9 cellular contexts compared by ENCODE assay signal in genomic region chr11:109641549-109641948, GRCh38.
DNase-seq lines count a peak whose midpoint lies in the region; ATAC-seq and TF ChIP-seq lines count a peak whose summit lies in the region.
"Had no signal": no experiment of that assay in that cellular context is flagged by ENCODE, and none has a peak within 500 bp of the region (broad histone marks: within the 10 kb centered on the region; RNA-seq: fewer than 3 reads in every experiment).

No MANE protein-coding gene starts in this region.

- no peak for ATAC-seq in GM21390 (IDR thresholded peaks at IDR 0.05; ENCODE audit: unreplicated experiment)

- no peak for TF ChIP-seq POLR2A in esophagus muscularis mucosa (IDR thresholded peaks at IDR 0.05; ENCODE audit: low read depth)

- TF ChIP-seq CTCF in astrocyte of the cerebellum (IDR thresholded peaks at IDR 0.05; ENCODE audit: low read depth, low read length, missing control alignments) (peak; percentile 34), esophagus muscularis mucosa (IDR thresholded peaks at IDR 0.05) (no peak)

- no peaks in the 10 kb centered on the region for H3K27me3 ChIP-seq in esophagus muscularis mucosa

- H3K9me3 ChIP-seq in esophagus muscularis mucosa: no peaks in the 10 kb centered on the region

- H3K27ac ChIP-seq in esophagus muscularis mucosa (replicated peaks in 1 of 4): no peak overlapping the region

- H3K36me3 ChIP-seq in esophagus muscularis mucosa: no peaks in the 10 kb centered on the region

- DNase-seq in Caki2 (ENCODE audit: low read depth): peak; percentile 1
- peak; percentile 20 for DNase-seq in KBM-7
- peak; percentile 51 for DNase-seq in astrocyte of the cerebellum (ENCODE audit: low read depth)
- DNase-seq in kidney tubule cell (ENCODE audit: low spot score): peak; percentile 2
- DNase-seq in NCI-H82 (lab: John Stamatoyannopoulos, UW): no peak
- DNase-seq in SKM-1 treated with dmso at 0.1 percent for 144 hours (lab: John Stamatoyannopoulos, UW; ENCODE audit: unreplicated experiment): no peak
- no peak for DNase-seq in esophagus muscularis mucosa (ENCODE audit: extremely low spot score)
- DNase-seq: NCI-H345 had no signal

- TF ChIP-seq EP300 in esophagus muscularis mucosa (IDR thresholded peaks at IDR 0.05): no peak

- no peak overlapping the region for H3K4me3 ChIP-seq in astrocyte of the cerebellum (ENCODE audit: low read depth, low read length)
- no peak overlapping the region for H3K4me3 ChIP-seq in esophagus muscularis mucosa

- H3K4me1 ChIP-seq in esophagus muscularis mucosa: no peaks in the 10 kb centered on the region

- intact Hi-C loops in esophagus muscularis mucosa (cut with DNase I): no loop called here

- 23% methylated on average over 9 of the region's 9 CpGs for WGBS in esophagus muscularis mucosa

- in situ Hi-C loops in Caki2 (cut with HindIII; ENCODE audit: low pct_unique_long_range_greater_than_20kb, low sequenced_read_pairs): no loop called here
- in situ Hi-C loops in KBM-7 (cut with MboI; ENCODE audit: low pct_unique_long_range_greater_than_20kb, low sequenced_read_pairs): no loop called here
- in situ Hi-C loops in astrocyte of the cerebellum (cut with HindIII; ENCODE audit: low sequenced_read_pairs): loop anchor here (5.0 kb wide), 1 partner anchor 39 kb away; no protein-coding TSS in a partner anchor

Comparison
In these comparisons a context has a peak if more than half of its experiments do, and no peak if none do; other contexts are left out.
1. DNase-seq: peak in Caki2 (single experiment), KBM-7 (single experiment), astrocyte of the cerebellum (single experiment) and kidney tubule cell (single experiment); none in NCI-H82 (single experiment), SKM-1 treated with dmso at 0.1 percent for 144 hours (single experiment) and esophagus muscularis mucosa (single experiment).